ENCODE assay signal across 9 cellular contexts in the genomic region with DNA sequence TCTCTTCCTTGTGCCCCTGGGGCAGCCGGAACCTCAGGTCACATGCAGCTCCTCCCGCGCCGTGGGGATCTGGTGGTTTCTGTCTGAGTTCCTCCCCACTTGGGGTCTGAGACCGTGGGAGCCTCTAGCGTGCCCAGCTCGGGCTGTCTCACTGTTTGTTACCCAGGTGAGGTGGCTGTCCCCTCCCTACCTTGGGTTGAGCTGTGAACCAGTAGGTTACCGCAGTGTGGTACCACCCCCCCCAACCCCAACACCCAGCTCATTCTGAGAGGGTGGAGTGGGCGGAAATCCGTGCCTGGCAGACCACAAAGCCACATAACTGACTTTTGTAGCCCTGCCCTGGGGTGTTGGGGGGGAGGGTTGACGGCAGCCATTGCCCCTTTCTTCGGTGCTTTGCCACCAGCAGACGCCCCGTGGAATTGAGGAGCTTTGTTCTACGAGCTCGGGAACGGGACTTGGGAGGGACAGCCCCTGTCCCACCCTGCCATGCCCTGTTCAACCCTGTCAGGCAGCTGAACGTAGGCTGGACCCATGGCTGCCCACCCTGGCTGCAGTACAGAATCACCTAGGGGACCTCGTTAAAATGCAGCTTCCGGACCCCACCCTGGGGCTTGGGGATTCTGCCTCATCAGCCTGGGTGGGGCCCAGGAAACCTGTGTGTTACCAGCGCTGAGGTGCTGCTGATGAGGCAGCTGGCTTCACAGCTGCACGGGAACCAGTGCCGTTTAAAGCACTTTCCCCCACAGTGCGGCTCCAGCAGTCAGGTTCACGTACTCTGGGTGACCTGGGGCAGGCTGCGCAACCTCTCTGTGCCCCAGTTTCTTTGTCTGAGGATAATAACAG. TPM values are rescaled to one million over a fixed set of nuclear protein-coding genes. Genes with fewer than 3 reads are reported as not detected.
DNase-seq lines count a peak whose midpoint lies in the region; ATAC-seq lines count a peak whose summit lies in the region.
"Had no signal": no experiment of that assay in that cellular context is flagged by ENCODE, and none has a peak within 500 bp of the region (broad histone marks: within the 10 kb centered on the region; RNA-seq: fewer than 3 reads in every experiment).

No MANE protein-coding gene starts in this region.

- CTCF ChIA-PET in CD4-positive, alpha-beta memory T cell (lab: Charles Lee; ENCODE audit: partially characterized antibody) = interaction anchor here (0.6 to 6.4 kb wide), 17 partner anchors 9 to 987 kb away, joined by 3 to 86 read pairs (median 7); a partner anchor contains a TSS

- H3K9me3 ChIP-seq in CD4-positive, alpha-beta memory T cell (ENCODE audit: control insufficient read depth in 1 of 2, low read length in 2 of 2) = no peaks in the 10 kb centered on the region

- H3K4me1 ChIP-seq in CD4-positive, alpha-beta memory T cell (ENCODE audit: insufficient read depth, low read length) = peaks cover 53% of the 10 kb centered on the region

- no peaks in the 10 kb centered on the region for H3K27me3 Mint-ChIP-seq in CD4-positive, alpha-beta memory T cell
- no peaks in the 10 kb centered on the region for H3K27me3 Mint-ChIP-seq in effector memory CD8-positive, alpha-beta T cell

- POLR2A ChIA-PET in CD4-positive, alpha-beta memory T cell (lab: Charles Lee; ENCODE audit: partially characterized antibody) = interaction anchor here (0.6 to 6.7 kb wide), 33 partner anchors 9 to 1151 kb away, joined by 3 to 330 read pairs (median 5); a partner anchor contains a TSS

- peak overlapping the region; percentile 57 for H3K27ac ChIP-seq in CD4-positive, alpha-beta memory T cell (ENCODE audit: low read depth, low read length)

- H3K27me3 ChIP-seq in CD4-positive, alpha-beta memory T cell (ENCODE audit: insufficient read depth, low read length) = no peaks in the 10 kb centered on the region

- no peaks in the 10 kb centered on the region for H3K9me3 Mint-ChIP-seq in CD4-positive, alpha-beta memory T cell
- H3K9me3 Mint-ChIP-seq in effector memory CD8-positive, alpha-beta T cell = no peaks in the 10 kb centered on the region
- H3K9me3 Mint-ChIP-seq: brain had no signal

- peaks cover 4 to 18% of the 10 kb centered on the region in 2 donors for H3K36me3 Mint-ChIP-seq in CD4-positive, alpha-beta memory T cell
- peaks cover 26% of the 10 kb centered on the region for H3K36me3 Mint-ChIP-seq in effector memory CD8-positive, alpha-beta T cell (ENCODE audit: insufficient read depth)
- H3K36me3 Mint-ChIP-seq: brain had no signal

- intact Hi-C loops in CD4-positive, alpha-beta memory T cell (cut with micrococcal nuclease) = loop anchor here (1.0 to 5.0 kb wide), 5 partner anchors 14 to 102 kb away; a partner anchor contains a TSS

- H3K4me1 Mint-ChIP-seq in CD4-positive, alpha-beta memory T cell = peaks cover 22 to 48% (median 31%) of the 10 kb centered on the region in 4 donors
- H3K4me1 Mint-ChIP-seq in effector memory CD8-positive, alpha-beta T cell (ENCODE audit: low read depth in 2 of 2) = peaks cover 41 to 44% of the 10 kb centered on the region in 2 donors

- H3K4me3 ChIP-seq in CD4-positive, alpha-beta memory T cell (ENCODE audit: low read length in 2 of 2) = peak overlapping the region; percentile 62 to 74

- DNase-seq in CD4-positive, alpha-beta memory T cell = peak; percentile 98 to 100 (median 98)
- DNase-seq in activated CD4-positive, alpha-beta T cell treated with anti-CD3 and anti-CD28 coated beads for 24 hours (ENCODE audit: low read depth in 2 of 2) = peak; percentile 71 to 75
- peak; percentile 93 to 96 (median 95) for DNase-seq in effector memory CD8-positive, alpha-beta T cell
- DNase-seq in stimulated activated CD8-positive, alpha-beta memory T cell treated with anti-CD3 and anti-CD28 coated beads, Interleukin-12 subunit alpha, Interleukin-12 subunit beta, amount 100 ng/mL, for 1 hour (ENCODE audit: low read depth) = peak; percentile 90
- DNase-seq in epidermal melanocyte (ENCODE audit: insufficient read length, low spot score) (no peak), OCI-M2 (lab: John Stamatoyannopoulos, UW; ENCODE audit: unreplicated experiment) (no peak)

- H3K27ac Mint-ChIP-seq in CD4-positive, alpha-beta memory T cell = peak overlapping the region; percentile 93 to 97 (median 96)
- H3K27ac Mint-ChIP-seq in effector memory CD8-positive, alpha-beta T cell = peak overlapping the region; percentile 90 to 93

- ATAC-seq in HG03159 (IDR thresholded peaks at IDR 0.05; ENCODE audit: unreplicated experiment) (peak; percentile 57), GM21390 (IDR thresholded peaks at IDR 0.05; ENCODE audit: unreplicated experiment) (no peak)
- ATAC-seq in effector memory CD8-positive, alpha-beta T cell (replicated peaks) = peak; percentile 81

- peak overlapping the region; percentile 79 to 87 (median 83) for H3K4me3 Mint-ChIP-seq in CD4-positive, alpha-beta memory T cell
- peak overlapping the region; percentile 83 to 87 for H3K4me3 Mint-ChIP-seq in effector memory CD8-positive, alpha-beta T cell
- H3K4me3 Mint-ChIP-seq: brain had no signal

- H3K36me3 ChIP-seq in CD4-positive, alpha-beta memory T cell (ENCODE audit: insufficient read depth, low read length) = no peaks in the 10 kb centered on the region

RNA-seq across cellular contexts. Expression of a gene that starts 18.5 kb away (rescaled TPM):
- total RNA-seq in CD4-positive, alpha-beta memory T cell = 1 to 10 TPM; 9.0 to 9.9 TPM
- polyA plus RNA-seq in CD4-positive, alpha-beta memory T cell = 1 to 10 TPM in 1 of 2 donors, under 1 TPM in 1; 0.38 to 7.1 TPM

Comparison
In these comparisons a context has a peak if more than half of its experiments do, and no peak if none do; other contexts are left out.
1. DNase-seq: peak in CD4-positive, alpha-beta memory T cell (5 of 5), activated CD4-positive, alpha-beta T cell treated with anti-CD3 and anti-CD28 coated beads for 24 hours (2 of 2), effector memory CD8-positive, alpha-beta T cell (3 of 3) and stimulated activated CD8-positive, alpha-beta memory T cell treated with anti-CD3 and anti-CD28 coated beads, Interleukin-12 subunit alpha, Interleukin-12 subunit beta, amount 100 ng/mL, for 1 hour (single experiment); none in epidermal melanocyte (single experiment) and OCI-M2 (single experiment).